30 cellular contexts compared by ENCODE assay signal in genomic region chr5:67509402-67509801, GRCh38.
"Had no signal": no experiment of that assay in that cellular context is flagged by ENCODE, and none has a peak within 500 bp of the region (broad histone marks: within the 10 kb centered on the region; RNA-seq: fewer than 3 reads in every experiment).

No MANE protein-coding gene starts in this region.

- H3K36me3 ChIP-seq: ascending aorta, breast epithelium, cardiac muscle cell, colonic mucosa, WERI-Rb-1 had no signal

- ATAC-seq: activated CD4-positive, CD25-positive, alpha-beta regulatory T cell treated with anti-CD3 and anti-CD28 coated beads, Interleukin-2, amount 50 U/mL, for 24 hours; activated T-cell treated with anti-CD3 and anti-CD28 coated beads, Interleukin-2, amount 50 U/mL, for 72 hours; esophagus mucosa; T-helper 17 cell had no signal

- H3K9me3 Mint-ChIP-seq: activated B cell treated with CpG ODN at 0.5 μM for 24 hours, endodermal cell had no signal

- DNase-seq: activated B cell treated with CpG ODN at 0.5 μM for 24 hours; activated CD4-positive, alpha-beta memory T cell treated with anti-CD3 and anti-CD28 coated beads, Interleukin-2, amount 10 ng/mL, durations not matched to agents 7 days and 5 days; activated CD4-positive, alpha-beta T cell treated with anti-CD3 and anti-CD28 coated beads for 48 hours; activated CD4-positive, alpha-beta T cell treated with anti-CD3 and anti-CD28 coated beads, Interleukin-2, amount 50 U/mL, for 4 hours; activated CD8-positive, alpha-beta memory T cell treated with anti-CD3 and anti-CD28 coated beads, Interleukin-2, amount 50 U/mL, for 48 hours; activated gamma-delta T cell; activated naive CD4-positive, alpha-beta T cell; activated naive CD4-positive, alpha-beta T cell treated with anti-CD3 and anti-CD28 coated beads, Interleukin-2, amount 10 ng/mL, durations not matched to agents 7 days and 5 days; activated naive CD8-positive, alpha-beta T cell treated with anti-CD3 and anti-CD28 coated beads, Interleukin-2, amount 10 ng/mL, durations not matched to agents 7 days and 5 days; activated T-cell treated with anti-CD3 and anti-CD28 coated beads for 4 hours; activated T-cell treated with anti-CD3 and anti-CD28 coated beads, Interleukin-2, amount 50 U/mL, for 24 hours; activated T-cell treated with anti-CD3 and anti-CD28 coated beads, Interleukin-2, amount 50 U/mL, for 72 hours; central memory CD4-positive, alpha-beta T cell; cerebellar nuclear complex; colonic mucosa; effector CD8-positive, alpha-beta T cell; endodermal cell; foreskin fibroblast; head of caudate nucleus; T-helper 17 cell; T1000; WERI-Rb-1 had no signal

- H3K27ac Mint-ChIP-seq: activated B cell treated with CpG ODN at 0.5 μM for 24 hours; activated CD4-positive, alpha-beta memory T cell treated with anti-CD3 and anti-CD28 coated beads, Interleukin-2, amount 10 ng/mL, durations not matched to agents 7 days and 5 days; activated naive CD4-positive, alpha-beta T cell treated with anti-CD3 and anti-CD28 coated beads, Interleukin-2, amount 50 U/mL, for 72 hours; activated naive CD8-positive, alpha-beta T cell treated with anti-CD3 and anti-CD28 coated beads, Interleukin-2, amount 10 ng/mL, durations not matched to agents 7 days and 5 days; activated T-cell treated with anti-CD3 and anti-CD28 coated beads, Interleukin-2, amount 50 U/mL, for 24 hours; activated T-cell treated with anti-CD3 and anti-CD28 coated beads, Interleukin-2, amount 50 U/mL, for 72 hours; endodermal cell; T-helper 17 cell; T-helper 2 cell treated with Interferon-gamma antibody and Interleukin-4, amounts not matched to agents 5 μg/mL and 100 μg/mL, for 36 hours had no signal

- H3K9me3 ChIP-seq: ascending aorta, breast epithelium, colonic mucosa had no signal

- H3K4me1 Mint-ChIP-seq: activated B cell treated with CpG ODN at 0.5 μM for 24 hours, endodermal cell had no signal

- H3K27me3 Mint-ChIP-seq: activated CD4-positive, alpha-beta memory T cell treated with anti-CD3 and anti-CD28 coated beads, Interleukin-2, amount 10 ng/mL, durations not matched to agents 7 days and 5 days; activated T-cell treated with anti-CD3 and anti-CD28 coated beads, Interleukin-2, amount 50 U/mL, for 24 hours; brain; T-helper 17 cell had no signal

- H3K27me3 ChIP-seq: ascending aorta, breast epithelium, cardiac muscle cell, colonic mucosa had no signal

- H3K4me1 ChIP-seq: ascending aorta, breast epithelium, colonic mucosa had no signal

- H3K27ac ChIP-seq: ascending aorta, breast epithelium, cardiac muscle cell, colonic mucosa, WERI-Rb-1 had no signal

- H3K4me3 ChIP-seq: ascending aorta, breast epithelium, cardiac muscle cell, colonic mucosa had no signal

- H3K36me3 Mint-ChIP-seq: brain had no signal

- H3K4me3 Mint-ChIP-seq: activated B cell treated with CpG ODN at 0.5 μM for 24 hours; activated CD4-positive, alpha-beta memory T cell treated with anti-CD3 and anti-CD28 coated beads, Interleukin-2, amount 10 ng/mL, durations not matched to agents 7 days and 5 days; activated naive CD4-positive, alpha-beta T cell treated with anti-CD3 and anti-CD28 coated beads, Interleukin-2, amount 10 ng/mL, durations not matched to agents 7 days and 5 days; activated naive CD8-positive, alpha-beta T cell treated with anti-CD3 and anti-CD28 coated beads, Interleukin-2, amount 10 ng/mL, durations not matched to agents 7 days and 5 days; activated T-cell treated with anti-CD3 and anti-CD28 coated beads, Interleukin-2, amount 50 U/mL, for 24 hours; activated T-cell treated with anti-CD3 and anti-CD28 coated beads, Interleukin-2, amount 50 U/mL, for 72 hours; brain; endodermal cell; T-helper 17 cell; T-helper 2 cell treated with Interferon-gamma antibody and Interleukin-4, amounts not matched to agents 5 μg/mL and 100 μg/mL, for 36 hours had no signal
